ENCODE assay signal across 8 cellular contexts in the genomic region with DNA sequence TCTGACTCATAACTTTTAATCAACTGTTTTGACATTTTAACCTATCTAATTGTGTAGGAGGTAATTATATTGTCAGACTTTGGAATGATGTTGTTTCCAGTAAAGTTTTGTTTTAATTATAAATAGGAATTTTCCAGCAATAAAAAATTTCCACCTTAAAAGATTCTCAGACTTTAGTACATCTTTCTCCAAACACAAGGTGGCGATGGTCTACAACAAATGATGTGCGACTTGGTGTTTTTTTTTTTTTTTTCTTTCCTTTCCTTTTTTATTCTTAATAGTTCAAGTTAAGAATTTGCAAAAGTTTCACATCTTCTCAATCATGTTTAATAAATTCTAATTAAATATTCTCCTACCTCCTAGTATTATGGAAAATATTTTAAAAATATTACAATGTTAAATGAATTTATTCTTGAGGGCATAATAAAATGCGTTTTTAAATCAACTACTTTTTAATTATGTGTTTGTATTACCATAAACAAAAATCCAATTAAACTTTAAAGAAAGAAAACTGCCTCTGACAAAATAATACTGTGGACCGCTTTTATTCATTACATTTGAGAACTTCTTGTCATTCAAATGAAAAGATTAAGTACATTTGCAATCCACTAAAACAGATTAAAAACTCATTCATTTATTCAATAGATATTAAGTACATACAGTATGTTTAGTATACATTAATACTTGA. TPM values are rescaled to one million over a fixed set of nuclear protein-coding genes. Genes with fewer than 3 reads are reported as not detected.
DNase-seq lines count a peak whose midpoint lies in the region; ATAC-seq and TF ChIP-seq lines count a peak whose summit lies in the region.

No MANE protein-coding gene starts in this region.

- no peak overlapping the region for H2BK15ac ChIP-seq in neuronal stem cell (ENCODE audit: low read length)

- H2BK5ac ChIP-seq in neuronal stem cell (ENCODE audit: low read length) = no peak overlapping the region

- H3K36me3 ChIP-seq in colonic mucosa (no peaks in the 10 kb centered on the region), neuronal stem cell (replicated peaks in 1 of 2; ENCODE audit: control insufficient read depth in 2 of 2, insufficient read depth in 2 of 2, low read length in 2 of 2) (no peaks in the 10 kb centered on the region)

- H2BK120ac ChIP-seq in neuronal stem cell (ENCODE audit: low read depth, low read length) = no peak overlapping the region

- H3K14ac ChIP-seq in neuronal stem cell (ENCODE audit: low read length) = no peak overlapping the region

- H3K9ac ChIP-seq in colonic mucosa (ENCODE audit: low read depth in 2 of 2, low read length in 2 of 2) = no peak overlapping the region
- no peak overlapping the region for H3K9ac ChIP-seq in neuronal stem cell (ENCODE audit: low read depth, low read length, poor library complexity)

- no peak overlapping the region for H2AK5ac ChIP-seq in neuronal stem cell (ENCODE audit: low read depth, low read length)

- WGBS in neuronal stem cell (ENCODE audit: extremely low coverage in 2 of 2, insufficient read length in 2 of 2, insufficient replicate concordance in 1 of 2), 2 donors = no CpG with 5 or more reads among the region's 4 CpGs

- H3K4me2 ChIP-seq in neuronal stem cell (ENCODE audit: insufficient read depth, low read length, poor library complexity, severe bottlenecking) = no peak overlapping the region

- H3K9me3 ChIP-seq in colonic mucosa = no peaks in the 10 kb centered on the region
- H3K9me3 ChIP-seq in neuronal stem cell (replicated peaks in 1 of 2; ENCODE audit: control insufficient read depth in 2 of 2, insufficient read depth in 1 of 2, low read depth in 1 of 2, low read length in 2 of 2) = no peaks in the 10 kb centered on the region

- peaks cover 15% of the 10 kb centered on the region for H3K4me1 ChIP-seq in colonic mucosa
- peaks cover 7 to 15% of the 10 kb centered on the region in 2 donors for H3K4me1 ChIP-seq in neuronal stem cell (ENCODE audit: control insufficient read depth in 2 of 2, insufficient read depth in 1 of 2, low read depth in 1 of 2, low read length in 2 of 2)

- no peak overlapping the region for H3K4ac ChIP-seq in neuronal stem cell (ENCODE audit: low read length)

- no peak overlapping the region for H4K91ac ChIP-seq in neuronal stem cell (ENCODE audit: low read depth, low read length, poor library complexity)

- ATAC-seq in GM19395 (IDR thresholded peaks at IDR 0.05; ENCODE audit: unreplicated experiment) (no peak), HG03175 (IDR thresholded peaks at IDR 0.05; ENCODE audit: unreplicated experiment) (no peak)

- H2AFZ ChIP-seq in neuronal stem cell (ENCODE audit: low read length) = no peak overlapping the region

- H3K79me1 ChIP-seq in neuronal stem cell (ENCODE audit: low read depth, low read length) = no peaks in the 10 kb centered on the region

- H3K27ac ChIP-seq in 22Rv1 (no peak overlapping the region), colonic mucosa (no peak overlapping the region), neuronal stem cell (replicated peaks; ENCODE audit: low read length) (no peak overlapping the region)

- peaks cover 27% of the 10 kb centered on the region for H3K27me3 ChIP-seq in colonic mucosa
- H3K27me3 ChIP-seq in neuronal stem cell (ENCODE audit: control insufficient read depth in 3 of 3, insufficient read depth in 3 of 3, low read depth in 1 of 3, low read length in 3 of 3) = peaks cover 0 to 26% (median 0%) of the 10 kb centered on the region in 3 experiments

- peak; percentile 45 for TF ChIP-seq CTCF in 22Rv1 (IDR thresholded peaks at IDR 0.05)
- TF ChIP-seq CTCF in colonic mucosa (IDR thresholded peaks at IDR 0.05) = peak; percentile 13

- intact Hi-C loops in colonic mucosa (cut with DNase I) = loop anchor here (2.0 to 10.0 kb wide), 6 partner anchors 77 to 1898 kb away; no protein-coding TSS in a partner anchor

- DNase-seq in GM03348 (ENCODE audit: low spot score) (peak; percentile 36), NCI-H69 (lab: John Stamatoyannopoulos, UW) (peak; percentile 67), colonic mucosa (no peak), neuronal stem cell (ENCODE audit: low spot score) (peak; percentile 43), epidermal melanocyte (ENCODE audit: insufficient read length, low spot score) (no peak)

- no peak overlapping the region for H3K23ac ChIP-seq in neuronal stem cell (ENCODE audit: low read depth, low read length, poor library complexity)

- no peak overlapping the region for H3K4me3 ChIP-seq in colonic mucosa
- H3K4me3 ChIP-seq in neuronal stem cell (ENCODE audit: low read length in 2 of 2) = no peak overlapping the region

- H3K18ac ChIP-seq in neuronal stem cell (ENCODE audit: low read length) = no peak overlapping the region

- no peak overlapping the region for H4K8ac ChIP-seq in neuronal stem cell (ENCODE audit: low read depth, low read length)

- no peak overlapping the region for H2BK12ac ChIP-seq in neuronal stem cell (ENCODE audit: low read length)

RNA-seq across cellular contexts. Expression of gene ADAMTS1, which starts 4.4 kb away (rescaled TPM):
- 10 to 100 TPM; 12.5 to 26.8 TPM for total RNA-seq in colonic mucosa
- 3.4 TPM for polyA plus RNA-seq in neuronal stem cell (2013, experiment 1 of 2)
- 3.8 TPM for polyA plus RNA-seq in neuronal stem cell (2013, experiment 2 of 2)

Comparison
In these comparisons a context has a peak if more than half of its experiments do, and no peak if none do; other contexts are left out.
1. DNase-seq: peak in GM03348 (single experiment), NCI-H69 (single experiment) and neuronal stem cell (single experiment); none in colonic mucosa (single experiment) and epidermal melanocyte (single experiment).